ENCODE assay signal across 19 cellular contexts in genomic region chr2:212076456-212076855, GRCh38.
A peak's percentile ranks its signal among the peaks of the same experiment; 100 is the strongest.
DNase-seq lines count a peak whose midpoint lies in the region; ATAC-seq, FAIRE-seq and TF ChIP-seq lines count a peak whose summit lies in the region.
"Had no signal": no experiment of that assay in that cellular context is flagged by ENCODE, and none has a peak within 500 bp of the region (broad histone marks: within the 10 kb centered on the region; RNA-seq: fewer than 3 reads in every experiment).

No MANE protein-coding gene starts in this region.

- H3K79me2 ChIP-seq in endothelial cell of umbilical vein (ENCODE audit: control insufficient read depth, insufficient read depth, low read length) (no peaks in the 10 kb centered on the region), mammary epithelial cell (ENCODE audit: insufficient read depth, low read length) (no peaks in the 10 kb centered on the region)

- peak overlapping the region; percentile 34 for H2AFZ ChIP-seq in endothelial cell of umbilical vein (ENCODE audit: low read depth, low read length)
- H2AFZ ChIP-seq in mammary epithelial cell (ENCODE audit: low read depth, low read length), result no peak overlapping the region
- H2AFZ ChIP-seq: GM23248 had no signal

- TF ChIP-seq CTCF in endothelial cell of umbilical vein (IDR thresholded peaks at IDR 0.05; ENCODE audit: extremely low read depth in 1 of 2, insufficient read depth in 1 of 2, low read depth in 1 of 2, low read length in 2 of 2) (no peak), mammary epithelial cell (conservative IDR thresholded peaks at IDR 0.05 in 1 of 2, IDR thresholded peaks at IDR 0.05 in 1 of 2; ENCODE audit: extremely low read depth in 1 of 2, insufficient read depth in 1 of 2, low read depth in 1 of 2, low read length in 2 of 2) (no peak), esophagus muscularis mucosa (IDR thresholded peaks at IDR 0.05) (no peak)

- H4K20me1 ChIP-seq in endothelial cell of umbilical vein (replicated peaks; ENCODE audit: control insufficient read depth, extremely low read depth, insufficient read depth, low read length) (no peaks in the 10 kb centered on the region), mammary epithelial cell (ENCODE audit: insufficient read depth, low read length) (no peaks in the 10 kb centered on the region)

- no peaks in the 10 kb centered on the region for H3K9me3 ChIP-seq in endothelial cell of umbilical vein (replicated peaks; ENCODE audit: control insufficient read depth, insufficient read depth, low read length)
- H3K9me3 ChIP-seq in mammary epithelial cell (replicated peaks; ENCODE audit: insufficient read depth, low read length), result no peaks in the 10 kb centered on the region
- no peaks in the 10 kb centered on the region for H3K9me3 ChIP-seq in esophagus muscularis mucosa
- H3K9me3 ChIP-seq: A549 had no signal

- intact Hi-C loops in endothelial cell of umbilical vein (cut with micrococcal nuclease) (no loop called here), mammary epithelial cell (cut with micrococcal nuclease) (no loop called here), esophagus muscularis mucosa (cut with DNase I) (no loop called here)

- 62% methylated on average over 4 of the region's 4 CpGs for WGBS in mammary epithelial cell (ENCODE audit: low coverage, missing lambda C conversion rate)
- WGBS in esophagus muscularis mucosa, result 21% methylated on average over 4 of the region's 4 CpGs

- POLR2A ChIA-PET in endothelial cell of umbilical vein (lab: Charles Lee), result no interaction called here

- DNase-seq in endothelial cell of umbilical vein (ENCODE audit: low read depth, low spot score) (no peak), mammary epithelial cell (no peak), esophagus muscularis mucosa (ENCODE audit: extremely low spot score) (no peak), NOMO-1 treated with DMSO at 0.1 percent for 48 hours (lab: John Stamatoyannopoulos, UW; ENCODE audit: unreplicated experiment) (no peak), A172 (ENCODE audit: low spot score) (no peak)
- DNase-seq: COR-L47, DMS153, GM23248, Karpas-422, NCI-H1417, NCI-H2081, NCI-H2227 treated with DMSO at 0.1 percent for 48 hours, NCI-H524 treated with DMSO at 0.1 percent for 48 hours, T-cell had no signal

- H3K36me3 ChIP-seq in endothelial cell of umbilical vein (ENCODE audit: control insufficient read depth in 2 of 2, extremely low read depth in 1 of 2, insufficient read depth in 2 of 2, low read length in 2 of 2) (no peaks in the 10 kb centered on the region), mammary epithelial cell (ENCODE audit: insufficient read depth, low read length) (no peaks in the 10 kb centered on the region), esophagus muscularis mucosa (no peaks in the 10 kb centered on the region)

- dilution Hi-C loops in endothelial cell of umbilical vein (cut with MboI; ENCODE audit: extremely low pct_ligation_motif_present, low sequenced_read_pairs) (no loop called here), mammary epithelial cell (cut with HindIII; ENCODE audit: low sequenced_read_pairs) (no loop called here)

- no peaks in the 10 kb centered on the region for H3K27me3 ChIP-seq in endothelial cell of umbilical vein (ENCODE audit: control insufficient read depth in 2 of 2, insufficient read depth in 2 of 2, low read length in 2 of 2)
- peaks cover under 1% of the 10 kb centered on the region for H3K27me3 ChIP-seq in mammary epithelial cell (ENCODE audit: insufficient read depth, low read length)
- no peaks in the 10 kb centered on the region for H3K27me3 ChIP-seq in esophagus muscularis mucosa

- H3K4me1 ChIP-seq in endothelial cell of umbilical vein (ENCODE audit: control insufficient read depth, extremely low read depth, insufficient read depth, low read length), result no peaks in the 10 kb centered on the region
- H3K4me1 ChIP-seq in mammary epithelial cell (ENCODE audit: insufficient read depth, low read length), result no peaks in the 10 kb centered on the region
- no peaks in the 10 kb centered on the region for H3K4me1 ChIP-seq in esophagus muscularis mucosa
- H3K4me1 ChIP-seq: A549 had no signal

- CTCF ChIA-PET in endothelial cell of umbilical vein (lab: Charles Lee), result interaction anchor here (1.2 kb wide), 1 partner anchor 168 kb away, joined by 3 read pairs; no protein-coding TSS in a partner anchor
- CTCF ChIA-PET in mammary epithelial cell (lab: Charles Lee; ENCODE audit: low non-redundant PET), result no interaction called here

- H3K9ac ChIP-seq in endothelial cell of umbilical vein (replicated peaks; ENCODE audit: extremely low read depth, insufficient read depth, low read length), result no peak overlapping the region
- no peak overlapping the region for H3K9ac ChIP-seq in mammary epithelial cell (ENCODE audit: insufficient read depth, low read length)
- H3K9ac ChIP-seq: GM23248 had no signal

- H3K27ac ChIP-seq in endothelial cell of umbilical vein (ENCODE audit: insufficient read depth, low read depth, low read length), result no peak overlapping the region
- no peak overlapping the region for H3K27ac ChIP-seq in mammary epithelial cell (ENCODE audit: insufficient read depth, low read depth, low read length)
- H3K27ac ChIP-seq in esophagus muscularis mucosa (replicated peaks in 1 of 4), result no peak overlapping the region
- H3K27ac ChIP-seq: A549, GM23248 had no signal

- TF ChIP-seq POLR2A in endothelial cell of umbilical vein (IDR thresholded peaks at IDR 0.05; ENCODE audit: low read depth, low read length), result no peak
- TF ChIP-seq POLR2A in esophagus muscularis mucosa (IDR thresholded peaks at IDR 0.05; ENCODE audit: low read depth), result no peak

- no peak overlapping the region for H3K4me3 ChIP-seq in endothelial cell of umbilical vein (replicated peaks in 1 of 3; ENCODE audit: insufficient read depth in 1 of 3, low read depth in 1 of 3, low read length in 3 of 3)
- no peak overlapping the region for H3K4me3 ChIP-seq in mammary epithelial cell (replicated peaks in 1 of 3; ENCODE audit: insufficient read depth in 1 of 3, low read depth in 2 of 3, low read length in 3 of 3)
- H3K4me3 ChIP-seq in esophagus muscularis mucosa, result no peak overlapping the region
- H3K4me3 ChIP-seq: A549, GM23248 had no signal

- in situ Hi-C loops in mammary epithelial cell (cut with MboI; ENCODE audit: low sequenced_read_pairs in 2 of 2), result no loop called here

- no peak for FAIRE-seq in endothelial cell of umbilical vein (lab: Jason Lieb, UNC)
- FAIRE-seq: A549, GM18507 had no signal

- BruUV-seq in endothelial cell of umbilical vein (replicated peaks; lab: Mats Ljungman, UMichigan), result no TSS peak
- BruUV-seq in mammary epithelial cell (replicated peaks; lab: Mats Ljungman, UMichigan), result no TSS peak

- no peak for TF ChIP-seq EP300 in esophagus muscularis mucosa (IDR thresholded peaks at IDR 0.05)

- ATAC-seq in GM18499 (IDR thresholded peaks at IDR 0.05; ENCODE audit: insufficient read depth, unreplicated experiment), result peak; percentile 48
- peak; percentile 58 for ATAC-seq in GM21423 (IDR thresholded peaks at IDR 0.05; ENCODE audit: unreplicated experiment)
- peak; percentile 41 for ATAC-seq in HG03175 (IDR thresholded peaks at IDR 0.05; ENCODE audit: unreplicated experiment)
- ATAC-seq: A549, T-cell had no signal

- no peaks in the 10 kb centered on the region for H3K9me1 ChIP-seq in endothelial cell of umbilical vein (replicated peaks; ENCODE audit: control insufficient read depth, extremely low read depth, insufficient read depth, low read length)

- H3K4me2 ChIP-seq in endothelial cell of umbilical vein (ENCODE audit: insufficient read depth, low read length) (no peak overlapping the region), mammary epithelial cell (ENCODE audit: insufficient read depth, low read depth, low read length) (no peak overlapping the region)
- H3K4me2 ChIP-seq: A549 had no signal

TF ChIP-seq in endothelial cell of umbilical vein, 7 proteins besides CTCF, POLR2A, EP300 and RAD21:
- TF ChIP-seq GATA2 (IDR thresholded peaks at IDR 0.05; ENCODE audit: insufficient read depth, insufficient read length, low read depth, low read length) (no peak), POLR2AphosphoS5 (IDR thresholded peaks at IDR 0.05; ENCODE audit: insufficient read depth, low read depth, low read length) (no peak), EZH2 (IDR thresholded peaks at IDR 0.05; ENCODE audit: borderline replicate concordance, low read depth, low read length, severe bottlenecking) (no peak), MYC (IDR thresholded peaks at IDR 0.05; ENCODE audit: low read depth, low read length) (no peak), MAX (IDR thresholded peaks at IDR 0.05; ENCODE audit: insufficient read depth, insufficient read length) (no peak), JUN (IDR thresholded peaks at IDR 0.05; ENCODE audit: borderline replicate concordance, insufficient read depth, insufficient read length, low read depth) (no peak), FOS (IDR thresholded peaks at IDR 0.05; ENCODE audit: borderline replicate concordance, insufficient read depth, low read length) (no peak)
